ENCODE assay signal across 1 cellular context in the genomic region with DNA sequence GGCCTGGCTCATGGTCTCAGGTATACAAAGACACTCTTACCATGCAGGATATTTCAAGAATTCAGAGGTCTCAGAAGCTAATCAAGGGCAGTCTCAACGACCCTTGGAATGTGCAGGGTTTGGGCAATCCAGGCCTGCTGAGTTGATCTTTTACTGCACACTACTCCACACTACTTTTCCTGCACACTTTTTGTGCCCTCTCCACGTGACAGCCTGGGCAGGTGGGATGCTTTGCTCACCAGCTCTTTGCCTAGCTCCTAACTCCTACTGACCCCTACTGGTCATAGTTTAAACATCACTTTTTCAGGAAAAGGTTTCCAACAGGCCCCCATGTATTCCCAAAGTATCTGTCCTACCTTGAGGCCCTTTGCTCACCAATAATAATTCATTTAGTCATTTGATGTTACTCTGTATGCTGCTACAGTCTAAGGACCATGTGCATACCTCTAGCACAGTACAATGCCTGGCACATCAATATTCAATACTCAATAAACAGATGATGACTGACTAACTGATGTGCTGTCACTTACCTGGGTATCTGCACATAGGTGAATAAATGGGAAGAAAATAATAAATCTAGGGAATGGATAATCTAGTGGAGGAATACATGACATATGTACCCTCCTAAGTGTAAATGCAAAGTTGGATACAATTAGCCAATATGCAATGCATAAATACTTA.
TF ChIP-seq lines count a peak whose summit lies in the region.

No MANE protein-coding gene starts in this region.

TF ChIP-seq in H1, 55 proteins besides CTCF, POLR2A, EP300 and RAD21:
- TF ChIP-seq TEAD4 (IDR thresholded peaks at IDR 0.05; ENCODE audit: low read depth, low read length) (no peak), TCF12 (IDR thresholded peaks at IDR 0.05; ENCODE audit: low read depth, low read length) (no peak), PHF8 (conservative IDR thresholded peaks at IDR 0.05; ENCODE audit: low read depth, low read length) (no peak), SIN3A (conservative IDR thresholded peaks at IDR 0.05 in 1 of 2, IDR thresholded peaks at IDR 0.05 in 1 of 2; ENCODE audit: low read depth in 1 of 2, low read length in 2 of 2) (no peak), RNF2 (IDR thresholded peaks at IDR 0.05; ENCODE audit: borderline replicate concordance, low read depth, low read length, missing control alignments, poor library complexity, severe bottlenecking) (no peak), NRF1 (IDR thresholded peaks at IDR 0.05; ENCODE audit: low read depth, low read length) (no peak), BACH1 (IDR thresholded peaks at IDR 0.05; ENCODE audit: low read length) (no peak), CHD2 (IDR thresholded peaks at IDR 0.05; ENCODE audit: low read length) (no peak), KDM4A (IDR thresholded peaks at IDR 0.05; ENCODE audit: low read depth, low read length, severe bottlenecking) (no peak), EGR1 (IDR thresholded peaks at IDR 0.05; ENCODE audit: borderline replicate concordance, low read depth, low read length) (no peak), BCL11A (IDR thresholded peaks at IDR 0.05; ENCODE audit: low read depth in 2 of 2, low read length in 2 of 2) (no peak), RFX5 (IDR thresholded peaks at IDR 0.05; ENCODE audit: borderline replicate concordance, low read depth, low read length) (no peak), CBX8 (IDR thresholded peaks at IDR 0.05; ENCODE audit: borderline replicate concordance, low read depth, low read length) (no peak), FOSL1 (IDR thresholded peaks at IDR 0.05; ENCODE audit: insufficient read depth, low read depth, low read length) (no peak), GTF2F1 (IDR thresholded peaks at IDR 0.05; ENCODE audit: borderline replicate concordance, low read depth, low read length) (no peak), GABPA (IDR thresholded peaks at IDR 0.05; ENCODE audit: borderline replicate concordance, insufficient read depth, low read length) (no peak), SAP30 (IDR thresholded peaks at IDR 0.05; ENCODE audit: insufficient read depth, insufficient replicate concordance, low read length) (no peak)
- TF ChIP-seq, protein P1, sequence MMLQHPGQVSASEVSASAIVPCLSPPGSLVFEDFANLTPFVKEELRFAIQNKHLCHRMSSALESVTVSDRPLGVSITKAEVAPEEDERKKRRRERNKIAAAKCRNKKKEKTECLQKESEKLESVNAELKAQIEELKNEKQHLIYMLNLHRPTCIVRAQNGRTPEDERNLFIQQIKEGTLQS (IDR thresholded peaks at IDR 0.05; ENCODE audit: insufficient read depth, low read depth, low read length): peak; percentile 69; the same call in 1 of the 2 replicates
- TF ChIP-seq, protein P2, sequence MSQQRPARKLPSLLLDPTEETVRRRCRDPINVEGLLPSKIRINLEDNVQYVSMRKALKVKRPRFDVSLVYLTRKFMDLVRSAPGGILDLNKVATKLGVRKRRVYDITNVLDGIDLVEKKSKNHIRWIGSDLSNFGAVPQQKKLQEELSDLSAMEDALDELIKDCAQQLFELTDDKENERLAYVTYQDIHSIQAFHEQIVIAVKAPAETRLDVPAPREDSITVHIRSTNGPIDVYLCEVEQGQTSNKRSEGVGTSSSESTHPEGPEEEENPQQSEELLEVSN (IDR thresholded peaks at IDR 0.05): peak; percentile 44; the same call in 1 of the 2 replicates
- TF ChIP-seq, protein P3, sequence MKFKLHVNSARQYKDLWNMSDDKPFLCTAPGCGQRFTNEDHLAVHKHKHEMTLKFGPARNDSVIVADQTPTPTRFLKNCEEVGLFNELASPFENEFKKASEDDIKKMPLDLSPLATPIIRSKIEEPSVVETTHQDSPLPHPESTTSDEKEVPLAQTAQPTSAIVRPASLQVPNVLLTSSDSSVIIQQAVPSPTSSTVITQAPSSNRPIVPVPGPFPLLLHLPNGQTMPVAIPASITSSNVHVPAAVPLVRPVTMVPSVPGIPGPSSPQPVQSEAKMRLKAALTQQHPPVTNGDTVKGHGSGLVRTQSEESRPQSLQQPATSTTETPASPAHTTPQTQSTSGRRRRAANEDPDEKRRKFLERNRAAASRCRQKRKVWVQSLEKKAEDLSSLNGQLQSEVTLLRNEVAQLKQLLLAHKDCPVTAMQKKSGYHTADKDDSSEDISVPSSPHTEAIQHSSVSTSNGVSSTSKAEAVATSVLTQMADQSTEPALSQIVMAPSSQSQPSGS (IDR thresholded peaks at IDR 0.05; ENCODE audit: low read length): no peak
- TF ChIP-seq, protein P4, sequence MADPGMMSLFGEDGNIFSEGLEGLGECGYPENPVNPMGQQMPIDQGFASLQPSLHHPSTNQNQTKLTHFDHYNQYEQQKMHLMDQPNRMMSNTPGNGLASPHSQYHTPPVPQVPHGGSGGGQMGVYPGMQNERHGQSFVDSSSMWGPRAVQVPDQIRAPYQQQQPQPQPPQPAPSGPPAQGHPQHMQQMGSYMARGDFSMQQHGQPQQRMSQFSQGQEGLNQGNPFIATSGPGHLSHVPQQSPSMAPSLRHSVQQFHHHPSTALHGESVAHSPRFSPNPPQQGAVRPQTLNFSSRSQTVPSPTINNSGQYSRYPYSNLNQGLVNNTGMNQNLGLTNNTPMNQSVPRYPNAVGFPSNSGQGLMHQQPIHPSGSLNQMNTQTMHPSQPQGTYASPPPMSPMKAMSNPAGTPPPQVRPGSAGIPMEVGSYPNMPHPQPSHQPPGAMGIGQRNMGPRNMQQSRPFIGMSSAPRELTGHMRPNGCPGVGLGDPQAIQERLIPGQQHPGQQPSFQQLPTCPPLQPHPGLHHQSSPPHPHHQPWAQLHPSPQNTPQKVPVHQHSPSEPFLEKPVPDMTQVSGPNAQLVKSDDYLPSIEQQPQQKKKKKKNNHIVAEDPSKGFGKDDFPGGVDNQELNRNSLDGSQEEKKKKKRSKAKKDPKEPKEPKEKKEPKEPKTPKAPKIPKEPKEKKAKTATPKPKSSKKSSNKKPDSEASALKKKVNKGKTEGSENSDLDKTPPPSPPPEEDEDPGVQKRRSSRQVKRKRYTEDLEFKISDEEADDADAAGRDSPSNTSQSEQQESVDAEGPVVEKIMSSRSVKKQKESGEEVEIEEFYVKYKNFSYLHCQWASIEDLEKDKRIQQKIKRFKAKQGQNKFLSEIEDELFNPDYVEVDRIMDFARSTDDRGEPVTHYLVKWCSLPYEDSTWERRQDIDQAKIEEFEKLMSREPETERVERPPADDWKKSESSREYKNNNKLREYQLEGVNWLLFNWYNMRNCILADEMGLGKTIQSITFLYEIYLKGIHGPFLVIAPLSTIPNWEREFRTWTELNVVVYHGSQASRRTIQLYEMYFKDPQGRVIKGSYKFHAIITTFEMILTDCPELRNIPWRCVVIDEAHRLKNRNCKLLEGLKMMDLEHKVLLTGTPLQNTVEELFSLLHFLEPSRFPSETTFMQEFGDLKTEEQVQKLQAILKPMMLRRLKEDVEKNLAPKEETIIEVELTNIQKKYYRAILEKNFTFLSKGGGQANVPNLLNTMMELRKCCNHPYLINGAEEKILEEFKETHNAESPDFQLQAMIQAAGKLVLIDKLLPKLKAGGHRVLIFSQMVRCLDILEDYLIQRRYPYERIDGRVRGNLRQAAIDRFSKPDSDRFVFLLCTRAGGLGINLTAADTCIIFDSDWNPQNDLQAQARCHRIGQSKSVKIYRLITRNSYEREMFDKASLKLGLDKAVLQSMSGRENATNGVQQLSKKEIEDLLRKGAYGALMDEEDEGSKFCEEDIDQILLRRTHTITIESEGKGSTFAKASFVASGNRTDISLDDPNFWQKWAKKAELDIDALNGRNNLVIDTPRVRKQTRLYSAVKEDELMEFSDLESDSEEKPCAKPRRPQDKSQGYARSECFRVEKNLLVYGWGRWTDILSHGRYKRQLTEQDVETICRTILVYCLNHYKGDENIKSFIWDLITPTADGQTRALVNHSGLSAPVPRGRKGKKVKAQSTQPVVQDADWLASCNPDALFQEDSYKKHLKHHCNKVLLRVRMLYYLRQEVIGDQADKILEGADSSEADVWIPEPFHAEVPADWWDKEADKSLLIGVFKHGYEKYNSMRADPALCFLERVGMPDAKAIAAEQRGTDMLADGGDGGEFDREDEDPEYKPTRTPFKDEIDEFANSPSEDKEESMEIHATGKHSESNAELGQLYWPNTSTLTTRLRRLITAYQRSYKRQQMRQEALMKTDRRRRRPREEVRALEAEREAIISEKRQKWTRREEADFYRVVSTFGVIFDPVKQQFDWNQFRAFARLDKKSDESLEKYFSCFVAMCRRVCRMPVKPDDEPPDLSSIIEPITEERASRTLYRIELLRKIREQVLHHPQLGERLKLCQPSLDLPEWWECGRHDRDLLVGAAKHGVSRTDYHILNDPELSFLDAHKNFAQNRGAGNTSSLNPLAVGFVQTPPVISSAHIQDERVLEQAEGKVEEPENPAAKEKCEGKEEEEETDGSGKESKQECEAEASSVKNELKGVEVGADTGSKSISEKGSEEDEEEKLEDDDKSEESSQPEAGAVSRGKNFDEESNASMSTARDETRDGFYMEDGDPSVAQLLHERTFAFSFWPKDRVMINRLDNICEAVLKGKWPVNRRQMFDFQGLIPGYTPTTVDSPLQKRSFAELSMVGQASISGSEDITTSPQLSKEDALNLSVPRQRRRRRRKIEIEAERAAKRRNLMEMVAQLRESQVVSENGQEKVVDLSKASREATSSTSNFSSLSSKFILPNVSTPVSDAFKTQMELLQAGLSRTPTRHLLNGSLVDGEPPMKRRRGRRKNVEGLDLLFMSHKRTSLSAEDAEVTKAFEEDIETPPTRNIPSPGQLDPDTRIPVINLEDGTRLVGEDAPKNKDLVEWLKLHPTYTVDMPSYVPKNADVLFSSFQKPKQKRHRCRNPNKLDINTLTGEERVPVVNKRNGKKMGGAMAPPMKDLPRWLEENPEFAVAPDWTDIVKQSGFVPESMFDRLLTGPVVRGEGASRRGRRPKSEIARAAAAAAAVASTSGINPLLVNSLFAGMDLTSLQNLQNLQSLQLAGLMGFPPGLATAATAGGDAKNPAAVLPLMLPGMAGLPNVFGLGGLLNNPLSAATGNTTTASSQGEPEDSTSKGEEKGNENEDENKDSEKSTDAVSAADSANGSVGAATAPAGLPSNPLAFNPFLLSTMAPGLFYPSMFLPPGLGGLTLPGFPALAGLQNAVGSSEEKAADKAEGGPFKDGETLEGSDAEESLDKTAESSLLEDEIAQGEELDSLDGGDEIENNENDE (IDR thresholded peaks at IDR 0.05; ENCODE audit: insufficient replicate concordance, low read length): no peak
- TF ChIP-seq, protein P5, sequence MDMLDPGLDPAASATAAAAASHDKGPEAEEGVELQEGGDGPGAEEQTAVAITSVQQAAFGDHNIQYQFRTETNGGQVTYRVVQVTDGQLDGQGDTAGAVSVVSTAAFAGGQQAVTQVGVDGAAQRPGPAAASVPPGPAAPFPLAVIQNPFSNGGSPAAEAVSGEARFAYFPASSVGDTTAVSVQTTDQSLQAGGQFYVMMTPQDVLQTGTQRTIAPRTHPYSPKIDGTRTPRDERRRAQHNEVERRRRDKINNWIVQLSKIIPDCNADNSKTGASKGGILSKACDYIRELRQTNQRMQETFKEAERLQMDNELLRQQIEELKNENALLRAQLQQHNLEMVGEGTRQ (IDR thresholded peaks at IDR 0.05; ENCODE audit: low read length): peak; percentile 86
- TF ChIP-seq, protein P6, sequence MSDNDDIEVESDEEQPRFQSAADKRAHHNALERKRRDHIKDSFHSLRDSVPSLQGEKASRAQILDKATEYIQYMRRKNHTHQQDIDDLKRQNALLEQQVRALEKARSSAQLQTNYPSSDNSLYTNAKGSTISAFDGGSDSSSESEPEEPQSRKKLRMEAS (IDR thresholded peaks at IDR 0.05): peak; percentile 84
